Comparison of ENCODE assay signal across 8 cellular contexts in the genomic region with DNA sequence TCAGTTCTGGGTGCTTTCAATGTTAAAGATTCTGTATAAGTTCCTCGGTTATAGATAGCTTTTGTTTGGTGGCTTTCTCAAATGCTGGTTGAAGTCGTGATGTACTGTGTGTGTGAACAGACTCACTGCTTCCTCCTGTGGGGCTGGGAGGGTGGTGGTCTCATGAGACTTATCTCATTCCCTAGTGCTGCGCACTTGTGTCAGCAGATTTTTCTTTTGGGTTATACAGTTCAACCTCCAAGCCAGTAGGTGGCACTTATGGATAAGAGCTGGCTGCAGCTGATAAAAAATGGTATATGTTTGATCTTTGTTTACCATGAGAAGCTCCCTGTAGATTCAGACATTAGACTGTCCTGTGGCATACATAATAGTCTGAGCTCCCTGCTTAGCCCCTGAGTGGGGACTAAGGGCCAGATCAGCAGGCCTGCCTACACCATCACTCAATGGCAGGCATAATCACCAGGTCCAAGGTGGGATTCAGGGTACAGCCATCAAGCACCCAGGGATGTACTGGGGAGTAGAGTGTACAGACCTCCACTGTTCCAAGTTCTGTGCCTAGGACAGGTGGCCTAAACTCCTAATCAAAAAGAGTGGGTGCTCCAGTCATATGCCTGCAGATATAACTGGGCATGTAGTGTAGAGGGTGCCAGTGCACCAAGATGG.
DNase-seq lines count a peak whose midpoint lies in the region; ATAC-seq and TF ChIP-seq lines count a peak whose summit lies in the region.

No MANE protein-coding gene starts in this region.

- no peaks in the 10 kb centered on the region for H3K4me1 Mint-ChIP-seq in chondrocyte (ENCODE audit: low read depth)
- H3K4me1 Mint-ChIP-seq in stimulated activated memory B cell treated with anti-CD40 and anti-IgM and Interleukin-4, amounts not matched to agents 10 μg/mL and 1 μg/mL and 100 μg/mL, for 72 hours, result no peaks in the 10 kb centered on the region

- POLR2A ChIA-PET in AG04449 (lab: Yijun Ruan, JAX), result no interaction called here

- H3K27me3 Mint-ChIP-seq in chondrocyte (ENCODE audit: low read depth), result peaks cover 40% of the 10 kb centered on the region
- H3K27me3 Mint-ChIP-seq in stimulated activated memory B cell treated with anti-CD40 and anti-IgM and Interleukin-4, amounts not matched to agents 10 μg/mL and 1 μg/mL and 100 μg/mL, for 72 hours, result peaks cover 9% of the 10 kb centered on the region

- H3K9me3 Mint-ChIP-seq in chondrocyte (ENCODE audit: low read depth), result peaks cover 6% of the 10 kb centered on the region
- no peaks in the 10 kb centered on the region for H3K9me3 Mint-ChIP-seq in stimulated activated memory B cell treated with anti-CD40 and anti-IgM and Interleukin-4, amounts not matched to agents 10 μg/mL and 1 μg/mL and 100 μg/mL, for 72 hours

- H3K4me3 ChIP-seq in AG04449 (ENCODE audit: low read depth, low read length), result no peak overlapping the region

- TF ChIP-seq CTCF in AG04449 (IDR thresholded peaks at IDR 0.05; ENCODE audit: insufficient read depth, low read length, missing control alignments) (peak; percentile 11), chondrocyte (IDR thresholded peaks at IDR 0.05) (peak; percentile 80)

- no peak overlapping the region for H3K27ac Mint-ChIP-seq in chondrocyte (ENCODE audit: unreplicated experiment)
- H3K27ac Mint-ChIP-seq in stimulated activated memory B cell treated with anti-CD40 and anti-IgM and Interleukin-4, amounts not matched to agents 10 μg/mL and 1 μg/mL and 100 μg/mL, for 72 hours, result no peak overlapping the region

- intact Hi-C loops in posterior cingulate gyrus (cut with DNase I), result no loop called here

- CTCF ChIA-PET in AG04449 (lab: Yijun Ruan, JAX), result interaction anchor here (0.7 to 4.5 kb wide), 6 partner anchors 12 to 160 kb away, joined by 3 to 45 read pairs (median 4); no protein-coding TSS in a partner anchor

- H3K36me3 Mint-ChIP-seq in chondrocyte (ENCODE audit: low read depth), result peaks cover 4% of the 10 kb centered on the region
- no peaks in the 10 kb centered on the region for H3K36me3 Mint-ChIP-seq in stimulated activated memory B cell treated with anti-CD40 and anti-IgM and Interleukin-4, amounts not matched to agents 10 μg/mL and 1 μg/mL and 100 μg/mL, for 72 hours

- H3K4me3 Mint-ChIP-seq in chondrocyte (ENCODE audit: unreplicated experiment), result no peak overlapping the region
- no peak overlapping the region for H3K4me3 Mint-ChIP-seq in stimulated activated memory B cell treated with anti-CD40 and anti-IgM and Interleukin-4, amounts not matched to agents 10 μg/mL and 1 μg/mL and 100 μg/mL, for 72 hours

- peak; percentile 70 for ATAC-seq in GM19025 (IDR thresholded peaks at IDR 0.05; ENCODE audit: low read depth, unreplicated experiment)
- ATAC-seq in HG03457 (IDR thresholded peaks at IDR 0.05; ENCODE audit: unreplicated experiment), result peak; percentile 61
- no peak for ATAC-seq in stimulated activated memory B cell treated with anti-CD40 and anti-IgM and Interleukin-4, amounts not matched to agents 10 μg/mL and 1 μg/mL and 100 μg/mL, for 72 hours

- DNase-seq in AG04449 (ENCODE audit: low read depth, low spot score), result no peak
- DNase-seq in chondrocyte (ENCODE audit: low spot score), result no peak
- no peak for DNase-seq in posterior cingulate gyrus
- no peak for DNase-seq in H4 (ENCODE audit: low spot score)
- DNase-seq in cerebellar cortex (ENCODE audit: low spot score), result no peak
